ENCODE assay signal across 8 cellular contexts in the genomic region with DNA sequence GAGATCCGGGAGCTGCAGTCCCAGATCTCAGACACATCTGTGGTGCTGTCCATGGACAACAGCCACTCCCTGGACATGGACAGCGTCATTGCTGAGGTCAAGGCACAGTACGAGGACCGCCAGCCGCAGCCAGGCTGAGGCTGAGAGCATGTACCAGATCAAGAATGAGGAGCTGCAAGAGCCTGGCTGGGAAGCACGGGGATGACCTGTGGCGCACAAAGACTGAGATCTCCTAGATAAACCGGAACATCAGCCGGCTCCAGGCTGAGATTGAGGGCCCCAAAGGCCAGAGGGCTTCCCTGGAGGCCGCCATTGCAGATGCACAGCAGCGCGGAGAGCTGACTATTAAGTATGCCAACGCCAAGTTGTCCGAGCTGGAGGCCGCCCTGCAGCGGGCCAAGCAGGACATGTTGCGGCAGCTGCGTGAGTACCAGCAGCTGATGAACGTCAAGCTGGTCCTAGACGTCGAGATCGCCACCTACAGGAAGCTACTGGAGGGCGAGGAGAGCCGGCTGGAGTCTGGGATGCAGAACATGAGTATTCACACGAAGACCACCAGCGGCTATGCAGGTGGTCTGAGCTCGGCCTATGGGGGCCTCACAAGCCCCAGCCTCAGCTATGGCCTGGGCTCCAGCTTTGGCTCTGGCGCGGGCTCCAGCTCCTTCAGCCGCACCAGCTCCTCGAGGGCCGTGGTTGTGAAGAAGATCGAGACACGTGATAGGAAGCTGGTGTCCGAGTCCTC. TPM values are rescaled to one million over a fixed set of nuclear protein-coding genes. Genes with fewer than 3 reads are reported as not detected.
DNase-seq lines count a peak whose midpoint lies in the region; ATAC-seq and TF ChIP-seq lines count a peak whose summit lies in the region.

No MANE protein-coding gene starts in this region.

- H2AFZ ChIP-seq in ACC112 (ENCODE audit: low read length, unreplicated experiment) = no peak overlapping the region

- H3K79me2 ChIP-seq in ACC112 (ENCODE audit: control insufficient read depth, insufficient read depth, low read length, unreplicated experiment) = no peaks in the 10 kb centered on the region

- peak; percentile 68 for TF ChIP-seq CTCF in GM12875 (IDR thresholded peaks at IDR 0.05; ENCODE audit: borderline replicate concordance, insufficient read depth, low read depth, low read length)

- ATAC-seq in GM18498 (IDR thresholded peaks at IDR 0.05; ENCODE audit: unreplicated experiment) (no peak), GM21619 (IDR thresholded peaks at IDR 0.05; ENCODE audit: unreplicated experiment) (no peak)

- H3K27me3 ChIP-seq in ACC112 (ENCODE audit: insufficient read depth, low read length) = peaks cover 46% of the 10 kb centered on the region

- H3K4me1 ChIP-seq in ACC112 (ENCODE audit: control insufficient read depth, insufficient read depth, low read length, unreplicated experiment) = no peaks in the 10 kb centered on the region

- no peak overlapping the region for H3K27ac ChIP-seq in ACC112 (ENCODE audit: low read depth, low read length)

- no peaks in the 10 kb centered on the region for H3K36me3 ChIP-seq in ACC112 (ENCODE audit: insufficient read depth, low read length)

- peak; percentile 78 for DNase-seq in NCI-H69 (lab: John Stamatoyannopoulos, UW)
- peak; percentile 42 to 68 for DNase-seq in activated T-cell treated with anti-CD3 and anti-CD28 coated beads, Interleukin-2, amount 50 U/mL, for 48 hours
- peak; percentile 22 for DNase-seq in glomerular endothelial cell (ENCODE audit: extremely low read depth, low read depth, low spot score)
- peak; percentile 46 for DNase-seq in pons (ENCODE audit: low spot score)

- H3K4me3 ChIP-seq in ACC112 (ENCODE audit: low read depth, low read length) = 0 out of 2 replicates have a peak overlapping the region, but pooled peaks have one; percentile 7
- no peak overlapping the region for H3K4me3 ChIP-seq in GM12875 (ENCODE audit: low read depth, low read length)

RNA-seq across cellular contexts. Expression of a gene that starts 25.5 kb away (rescaled TPM):
- not detected in 2 replicates for total RNA-seq in glomerular endothelial cell

RNA-seq across cellular contexts. Expression of a gene that starts 28.6 kb away (rescaled TPM):
- total RNA-seq in glomerular endothelial cell = 16.3 and 28.2 TPM in 2 replicates

Comparison
In these comparisons a context has a peak if more than half of its experiments do, and no peak if none do; other contexts are left out.
1. DNase-seq: peak in every context shown above with its lines; median percentile 78 in NCI-H69; 55 in activated T-cell treated with anti-CD3 and anti-CD28 coated beads, Interleukin-2, amount 50 U/mL, for 48 hours; 46 in pons; 22 in glomerular endothelial cell.